In genomic region chr5:173315495-173316352, GRCh38 we compare ENCODE assay signal across 8 cellular contexts. TPM values are rescaled to one million over a fixed set of nuclear protein-coding genes. Genes with fewer than 3 reads are reported as not detected.
DNase-seq lines count a peak whose midpoint lies in the region; ATAC-seq and TF ChIP-seq lines count a peak whose summit lies in the region.

No MANE protein-coding gene starts in this region.

- peak overlapping the region; percentile 10 to 64 (median 56) for H3K27ac ChIP-seq in esophagus muscularis mucosa (replicated peaks in 1 of 4)
- no peak overlapping the region for H3K27ac ChIP-seq in ovary

- no peaks in the 10 kb centered on the region for H3K9me3 Mint-ChIP-seq in stimulated activated naive B cell treated with anti-CD40 and anti-IgM and Interleukin-4, amounts not matched to agents 10 μg/mL and 1 μg/mL and 100 μg/mL, for 72 hours

- H3K4me1 ChIP-seq in esophagus muscularis mucosa: peaks cover 31 to 68% (median 63%) of the 10 kb centered on the region in 4 donors
- H3K4me1 ChIP-seq in ovary (ENCODE audit: insufficient read depth): peaks cover 20% of the 10 kb centered on the region

- intact Hi-C loops in esophagus muscularis mucosa (cut with DNase I): no loop called here
- intact Hi-C loops in ovary (cut with DNase I): loop anchor here in 1 of 4 donors (10.0 kb wide), 1 partner anchor 179 kb away; no protein-coding TSS in a partner anchor

- H3K27me3 Mint-ChIP-seq in stimulated activated naive B cell treated with anti-CD40 and anti-IgM and Interleukin-4, amounts not matched to agents 10 μg/mL and 1 μg/mL and 100 μg/mL, for 72 hours: peaks cover 73 to 77% of the 10 kb centered on the region in 2 donors

- DNase-seq in DMS153 (lab: John Stamatoyannopoulos, UW) (peak; percentile 79), NCI-H345 (lab: John Stamatoyannopoulos, UW) (peak; percentile 89), esophagus muscularis mucosa (ENCODE audit: extremely low spot score) (no peak), ovary (peak in 3 of 5 donors; percentile 51 to 67 (median 57)), cortex of kidney (lab: John Stamatoyannopoulos, UW) (no peak), cerebellum (ENCODE audit: low spot score) (no peak), amniotic stem cell (lab: John Stamatoyannopoulos, UW) (no peak)
- no peak for DNase-seq in stimulated activated naive B cell treated with anti-CD40 and anti-IgM and Interleukin-4, amounts not matched to agents 10 μg/mL and 1 μg/mL and 100 μg/mL, for 72 hours

- H3K4me3 ChIP-seq in esophagus muscularis mucosa: peak overlapping the region; percentile 1 to 22 (median 10)
- no peak overlapping the region for H3K4me3 ChIP-seq in ovary

- no peak overlapping the region for H3K27ac Mint-ChIP-seq in stimulated activated naive B cell treated with anti-CD40 and anti-IgM and Interleukin-4, amounts not matched to agents 10 μg/mL and 1 μg/mL and 100 μg/mL, for 72 hours

- TF ChIP-seq EP300 in esophagus muscularis mucosa (IDR thresholded peaks at IDR 0.05) (no peak), ovary (IDR thresholded peaks at IDR 0.05) (no peak)

- peaks cover 0 to 16% (median 2%) of the 10 kb centered on the region in 4 donors for H3K36me3 ChIP-seq in esophagus muscularis mucosa
- no peaks in the 10 kb centered on the region for H3K36me3 ChIP-seq in ovary

- H3K4me1 Mint-ChIP-seq in stimulated activated naive B cell treated with anti-CD40 and anti-IgM and Interleukin-4, amounts not matched to agents 10 μg/mL and 1 μg/mL and 100 μg/mL, for 72 hours: no peaks in the 10 kb centered on the region

- H3K36me3 Mint-ChIP-seq in stimulated activated naive B cell treated with anti-CD40 and anti-IgM and Interleukin-4, amounts not matched to agents 10 μg/mL and 1 μg/mL and 100 μg/mL, for 72 hours: no peaks in the 10 kb centered on the region

- H3K9me3 ChIP-seq in esophagus muscularis mucosa (no peaks in the 10 kb centered on the region), ovary (no peaks in the 10 kb centered on the region)

- ATAC-seq in stimulated activated naive B cell treated with anti-CD40 and anti-IgM and Interleukin-4, amounts not matched to agents 10 μg/mL and 1 μg/mL and 100 μg/mL, for 72 hours (replicated peaks): no peak

- TF ChIP-seq POLR2A in esophagus muscularis mucosa (IDR thresholded peaks at IDR 0.05; ENCODE audit: low read depth) (no peak), ovary (IDR thresholded peaks at IDR 0.05) (no peak)

- H3K4me3 Mint-ChIP-seq in stimulated activated naive B cell treated with anti-CD40 and anti-IgM and Interleukin-4, amounts not matched to agents 10 μg/mL and 1 μg/mL and 100 μg/mL, for 72 hours: no peak overlapping the region

- no peak for TF ChIP-seq CTCF in esophagus muscularis mucosa (IDR thresholded peaks at IDR 0.05)
- no peak for TF ChIP-seq CTCF in ovary (IDR thresholded peaks at IDR 0.05)

- no peaks in the 10 kb centered on the region for H3K27me3 ChIP-seq in esophagus muscularis mucosa
- no peaks in the 10 kb centered on the region for H3K27me3 ChIP-seq in ovary

- WGBS in esophagus muscularis mucosa: 37% methylated on average over 19 of the region's 21 CpGs
- 15 to 34% (median 28%) methylated on average over 21 of the region's 21 CpGs for WGBS in ovary, 3 donors

RNA-seq across cellular contexts. Expression of gene STC2, which starts 12.5 kb away (rescaled TPM):
- total RNA-seq in esophagus muscularis mucosa (100 to 1,000 TPM in 1 of 4 donors, 10 to 100 TPM in 3; 72.4 to 130 (median 78.1) TPM), ovary (1 to 10 TPM in 2 of 7 donors, under 1 TPM in 5; 0.45 to 8.3 (median 0.83) TPM), cerebellum (0.64 TPM)
- 1 to 10 TPM in 1 of 2 donors, under 1 TPM in 1; 0.71 to 3.2 TPM for polyA plus RNA-seq in ovary

Comparison
In these comparisons a context has a peak if more than half of its experiments do, and no peak if none do; other contexts are left out.
1. DNase-seq: peak in DMS153 (single experiment), NCI-H345 (single experiment) and ovary (3 of 5); none in esophagus muscularis mucosa (single experiment), cortex of kidney (single experiment), stimulated activated naive B cell treated with anti-CD40 and anti-IgM and Interleukin-4, amounts not matched to agents 10 μg/mL and 1 μg/mL and 100 μg/mL, for 72 hours (single experiment), cerebellum (single experiment) and amniotic stem cell (single experiment).
2. H3K27ac ChIP-seq: peak in esophagus muscularis mucosa (4 of 4); none in ovary (0 of 2).
3. RNA of gene STC2, which starts 12.5 kb away (total RNA-seq): 72.4 to 130 TPM in esophagus muscularis mucosa; 0.45 to 8.3 TPM in ovary and 0.64 TPM in cerebellum (single experiment); every median in the first group is over 4 times any median in the second.